ENCODE assay signal across 8 cellular contexts in genomic region chr22:49827307-49827852, GRCh38. TPM values are rescaled to one million over a fixed set of nuclear protein-coding genes. Genes with fewer than 3 reads are reported as not detected.
DNase-seq lines count a peak whose midpoint lies in the region; ATAC-seq and TF ChIP-seq lines count a peak whose summit lies in the region.

No MANE protein-coding gene starts in this region.

- H4K5ac ChIP-seq in IMR-90 (ENCODE audit: low read depth, low read length) (no peak overlapping the region), mesendoderm (ENCODE audit: low read length) (no peak overlapping the region)

- intact Hi-C loops in IMR-90 (cut with micrococcal nuclease): no loop called here

- TF ChIP-seq RAD21 in IMR-90 (IDR thresholded peaks at IDR 0.05; ENCODE audit: low read length): no peak

- no peak for TF ChIP-seq POLR2A in IMR-90 (IDR thresholded peaks at IDR 0.05; ENCODE audit: low read depth, low read length)

- no peak overlapping the region for H3K14ac ChIP-seq in IMR-90 (replicated peaks; ENCODE audit: low read depth, low read length)

- no peak for TF ChIP-seq CTCF in IMR-90 (conservative IDR thresholded peaks at IDR 0.05; ENCODE audit: low read depth, low read length)
- no peak for TF ChIP-seq CTCF in brain microvascular endothelial cell (IDR thresholded peaks at IDR 0.05; ENCODE audit: low read depth, low read length, missing control alignments)

- peak overlapping the region; percentile 37 for H2BK5ac ChIP-seq in IMR-90 (ENCODE audit: low read depth, low read length, poor library complexity, severe bottlenecking)
- no peak overlapping the region for H2BK5ac ChIP-seq in mesendoderm (ENCODE audit: low read length)

- H3K79me1 ChIP-seq in IMR-90 (ENCODE audit: low read depth in 1 of 2, low read length in 2 of 2): peaks cover 0 to 32% of the 10 kb centered on the region in 2 experiments; a peak in 2 of 4 replicates
- H3K79me1 ChIP-seq in mesendoderm (ENCODE audit: low read length): peaks cover 15% of the 10 kb centered on the region

- H3K36me3 ChIP-seq in IMR-90 (ENCODE audit: control insufficient read depth, insufficient read depth, low read length): peaks cover 22% of the 10 kb centered on the region
- H3K36me3 ChIP-seq in brain microvascular endothelial cell (replicated peaks): peaks cover 14% of the 10 kb centered on the region
- H3K36me3 ChIP-seq in mesendoderm (ENCODE audit: control insufficient read depth, insufficient read depth, low read length): peaks cover 14% of the 10 kb centered on the region

- CTCF ChIA-PET in IMR-90 (lab: Yijun Ruan, JAX): no interaction called here

- peak overlapping the region; percentile 70; the same call in 1 of the 2 replicates for H3K4ac ChIP-seq in IMR-90 (ENCODE audit: low read depth, low read length)
- H3K4ac ChIP-seq in mesendoderm (ENCODE audit: low read depth, low read length): peak overlapping the region; percentile 90

- H3K9me1 ChIP-seq in IMR-90 (ENCODE audit: insufficient read depth, low read length): peaks cover 19% of the 10 kb centered on the region

- H3K27me3 ChIP-seq in IMR-90 (ENCODE audit: control insufficient read depth, insufficient read depth, low read length) (no peaks in the 10 kb centered on the region), brain microvascular endothelial cell (replicated peaks) (no peaks in the 10 kb centered on the region), mesendoderm (ENCODE audit: insufficient read depth, low read length, poor library complexity) (no peaks in the 10 kb centered on the region)

- peaks cover 45% of the 10 kb centered on the region for H3K79me2 ChIP-seq in mesendoderm (ENCODE audit: control insufficient read depth, insufficient read depth, low read length)

- H3K4me2 ChIP-seq in IMR-90 (ENCODE audit: low read depth, low read length) (no peak overlapping the region), mesendoderm (ENCODE audit: low read length) (no peak overlapping the region)

- H2BK15ac ChIP-seq in IMR-90 (ENCODE audit: low read depth, low read length) (no peak overlapping the region), mesendoderm (replicated peaks; ENCODE audit: low read depth) (no peak overlapping the region)

- POLR2A ChIA-PET in IMR-90 (lab: Charles Lee; ENCODE audit: unreplicated experiment): no interaction called here

- H3K23ac ChIP-seq in IMR-90 (ENCODE audit: low read depth, low read length) (no peak overlapping the region), mesendoderm (ENCODE audit: low read length) (no peak overlapping the region)

- WGBS in IMR-90 (ENCODE audit: extremely low coverage in 2 of 2, insufficient read length in 1 of 2), 2 experiments: 0% methylated on average over 52 of the region's 104 CpGs; no CpG with 5 or more reads in 1 of the 2 experiments
- no CpG with 5 or more reads among the region's 104 CpGs for WGBS in mesendoderm (ENCODE audit: extremely low coverage, insufficient coverage, low lambda C conversion rate)

- H2AK9ac ChIP-seq in IMR-90 (replicated peaks; ENCODE audit: low read depth, low read length, poor library complexity): peak overlapping the region; percentile 90

- H3K4me3 ChIP-seq in IMR-90 (ENCODE audit: insufficient read depth, low read depth, low read length) (peak overlapping the region; percentile 98), brain microvascular endothelial cell (ENCODE audit: low read depth, low read length) (peak overlapping the region; percentile 74), mesendoderm (ENCODE audit: low read length) (peak overlapping the region; percentile 90)

- in situ Hi-C loops in IMR-90 (cut with MboI; ENCODE audit: low sequenced_read_pairs) (no loop called here), brain microvascular endothelial cell (cut with HindIII; ENCODE audit: low pct_ligation_motif_present, low sequenced_read_pairs) (no loop called here)

- no peak overlapping the region for H4K91ac ChIP-seq in IMR-90 (ENCODE audit: insufficient read depth, low read depth, low read length)

- H3K56ac ChIP-seq in IMR-90 (ENCODE audit: extremely low read depth, insufficient read depth, low read length) (no peak overlapping the region), mesendoderm (ENCODE audit: low read length) (peak overlapping the region; percentile 79)

- dilution Hi-C loops in IMR-90 (cut with HindIII; ENCODE audit: low sequenced_read_pairs, unreplicated experiment): no loop called here

- BruUV-seq in IMR-90 (replicated peaks; lab: Mats Ljungman, UMichigan): no TSS peak

- peak overlapping the region; percentile 54 for H3K27ac ChIP-seq in IMR-90 (ENCODE audit: insufficient read depth, low read length)
- peak overlapping the region; percentile 79 for H3K27ac ChIP-seq in brain microvascular endothelial cell
- no peak overlapping the region for H3K27ac ChIP-seq in mesendoderm (ENCODE audit: low read depth, low read length)

- DNase-seq in D341Med (ENCODE audit: low spot score) (peak; percentile 79), IMR-90 (no peak), brain microvascular endothelial cell (no peak), mesendoderm (no peak), OCI-M2 (lab: John Stamatoyannopoulos, UW; ENCODE audit: unreplicated experiment) (no peak), DMS114 treated with DMSO at 0.1 percent for 48 hours (lab: John Stamatoyannopoulos, UW; ENCODE audit: unreplicated experiment) (no peak), NCI-H774 (lab: John Stamatoyannopoulos, UW) (no peak)
- DNase-seq in stimulated activated CD4-positive, alpha-beta T cell treated with anti-CD3 and anti-CD28 coated beads, Interleukin-4, amount 100 ng/mL, for 24 hours: no peak

- H2AK5ac ChIP-seq in IMR-90 (ENCODE audit: low read depth, low read length) (no peak overlapping the region), mesendoderm (ENCODE audit: low read length) (no peak overlapping the region)

- H3K9ac ChIP-seq in IMR-90 (ENCODE audit: low read depth, low read length): peak overlapping the region; percentile 80
- peak overlapping the region; percentile 85 for H3K9ac ChIP-seq in mesendoderm (ENCODE audit: low read length)

- ATAC-seq in IMR-90 (ENCODE audit: low read depth): peak; percentile 44

- peaks cover 10% of the 10 kb centered on the region for H3K4me1 ChIP-seq in IMR-90 (ENCODE audit: control insufficient read depth, insufficient read depth, low read length)
- H3K4me1 ChIP-seq in mesendoderm (ENCODE audit: control insufficient read depth, low read depth, low read length): peaks cover 1% of the 10 kb centered on the region

- H2BK120ac ChIP-seq in IMR-90 (ENCODE audit: low read depth, low read length): no peak overlapping the region
- H2BK120ac ChIP-seq in mesendoderm (ENCODE audit: low read depth, low read length): peak overlapping the region; percentile 40

- peak overlapping the region; percentile 71 for H2AFZ ChIP-seq in IMR-90 (replicated peaks; ENCODE audit: low read length, poor library complexity)

- H3K18ac ChIP-seq in IMR-90 (ENCODE audit: low read depth, low read length) (no peak overlapping the region), mesendoderm (ENCODE audit: low read length) (peak overlapping the region; percentile 96)

- H2BK20ac ChIP-seq in IMR-90 (ENCODE audit: low read depth, low read length): no peak overlapping the region

- peaks cover 12% of the 10 kb centered on the region for H3K9me3 ChIP-seq in IMR-90 (ENCODE audit: control insufficient read depth, insufficient read depth, low read length)

- no peak overlapping the region; a peak in 1 of 4 replicates for H4K8ac ChIP-seq in IMR-90 (ENCODE audit: low read depth in 2 of 2, low read length in 2 of 2)
- H4K8ac ChIP-seq in mesendoderm (ENCODE audit: low read depth, low read length): peak overlapping the region; percentile 16

- peaks cover 44% of the 10 kb centered on the region for H4K20me1 ChIP-seq in IMR-90 (ENCODE audit: insufficient read depth, low read length)

TF ChIP-seq in IMR-90, 13 proteins besides CTCF, POLR2A, EP300 and RAD21:
- no peak for TF ChIP-seq MXI1 (IDR thresholded peaks at IDR 0.05; ENCODE audit: borderline replicate concordance, low read depth, low read length)
- TF ChIP-seq, protein P1, sequence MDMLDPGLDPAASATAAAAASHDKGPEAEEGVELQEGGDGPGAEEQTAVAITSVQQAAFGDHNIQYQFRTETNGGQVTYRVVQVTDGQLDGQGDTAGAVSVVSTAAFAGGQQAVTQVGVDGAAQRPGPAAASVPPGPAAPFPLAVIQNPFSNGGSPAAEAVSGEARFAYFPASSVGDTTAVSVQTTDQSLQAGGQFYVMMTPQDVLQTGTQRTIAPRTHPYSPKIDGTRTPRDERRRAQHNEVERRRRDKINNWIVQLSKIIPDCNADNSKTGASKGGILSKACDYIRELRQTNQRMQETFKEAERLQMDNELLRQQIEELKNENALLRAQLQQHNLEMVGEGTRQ (IDR thresholded peaks at IDR 0.05; ENCODE audit: low read depth, low read length): no peak

RNA-seq across cellular contexts. Expression of gene BRD1, which starts 0.3 kb away (rescaled TPM):
- 10.0 and 10.8 TPM in 2 replicates for total RNA-seq in IMR-90 (2012; rRNA removed)
- 9.4 and 10.6 TPM in 2 replicates for polyA plus RNA-seq in IMR-90 (2012; rRNA removed)
- polyA plus RNA-seq in IMR-90 (2012; cell fraction: cytosol; rRNA removed): 8.0 and 8.3 TPM in 2 replicates
- polyA plus RNA-seq in IMR-90 (2012; cell fraction: nucleus; rRNA removed; ENCODE audit: low replicate concordance): 42.9 and 49.7 TPM in 2 replicates
- 14.7 TPM for polyA plus RNA-seq in mesendoderm (2013, experiment 1 of 2)
- polyA plus RNA-seq in mesendoderm (2013, experiment 2 of 2): 14.5 TPM

RNA-seq across cellular contexts. Expression of gene ZBED4, which starts 26.3 kb away (rescaled TPM):
- total RNA-seq in IMR-90 (2012; rRNA removed): 9.3 and 10.6 TPM in 2 replicates
- 9.6 and 10.5 TPM in 2 replicates for polyA plus RNA-seq in IMR-90 (2012; rRNA removed)
- 6.7 and 7.1 TPM in 2 replicates for polyA plus RNA-seq in IMR-90 (2012; cell fraction: cytosol; rRNA removed)
- polyA plus RNA-seq in IMR-90 (2012; cell fraction: nucleus; rRNA removed; ENCODE audit: low replicate concordance): 11.9 and 13.8 TPM in 2 replicates
- polyA plus RNA-seq in mesendoderm (2013, experiment 1 of 2): 15.9 TPM
- 16.1 TPM for polyA plus RNA-seq in mesendoderm (2013, experiment 2 of 2)
